ENCODE assay signal across 27 cellular contexts in genomic region chr16:87066695-87067556, GRCh38.
"Had no signal": no experiment of that assay in that cellular context is flagged by ENCODE, and none has a peak within 500 bp of the region (broad histone marks: within the 10 kb centered on the region; RNA-seq: fewer than 3 reads in every experiment).

No MANE protein-coding gene starts in this region.

- H3K4me1 Mint-ChIP-seq: activated CD4-positive, alpha-beta memory T cell treated with anti-CD3 and anti-CD28 coated beads, Interleukin-2, amount 10 ng/mL, durations not matched to agents 7 days and 5 days; activated CD8-positive, alpha-beta memory T cell treated with anti-CD3 and anti-CD28 coated beads, Interleukin-2, amount 10 ng/mL, durations not matched to agents 7 days and 5 days; T-helper 17 cell had no signal

- H3K36me3 Mint-ChIP-seq: activated CD8-positive, alpha-beta memory T cell treated with anti-CD3 and anti-CD28 coated beads, Interleukin-2, amount 10 ng/mL, durations not matched to agents 7 days and 5 days; activated naive CD4-positive, alpha-beta T cell treated with anti-CD3 and anti-CD28 coated beads, Interleukin-2, amount 50 U/mL, for 72 hours; natural killer cell treated with Interleukin-12 subunit alpha and Interleukin-12 subunit beta and Interleukin-15 and Interleukin-18, amount 100 ng/mL, for 72 hours; stimulated activated naive B cell treated with anti-CD40 and anti-IgM and Interleukin-4, amounts not matched to agents 10 μg/mL and 1 μg/mL and 100 μg/mL, for 72 hours had no signal

- H3K4me3 ChIP-seq: esophagus muscularis mucosa, gastrocnemius medialis, right lobe of liver, smooth muscle cell, testis, upper lobe of right lung had no signal

- H3K4me3 Mint-ChIP-seq: activated B cell treated with CpG ODN at 0.5 μM for 24 hours; activated CD4-positive, alpha-beta memory T cell treated with anti-CD3 and anti-CD28 coated beads, Interleukin-2, amount 10 ng/mL, durations not matched to agents 7 days and 5 days; activated CD8-positive, alpha-beta memory T cell treated with anti-CD3 and anti-CD28 coated beads, Interleukin-2, amount 10 ng/mL, durations not matched to agents 7 days and 5 days; natural killer cell treated with Interleukin-12 subunit alpha and Interleukin-12 subunit beta and Interleukin-15 and Interleukin-18, amount 100 ng/mL, for 72 hours; stimulated activated naive B cell treated with anti-CD40 and anti-IgM and Interleukin-4, amounts not matched to agents 10 μg/mL and 1 μg/mL and 100 μg/mL, for 72 hours; T-helper 17 cell had no signal

- DNase-seq: activated B cell treated with CpG ODN at 0.5 μM for 24 hours; activated CD4-positive, alpha-beta memory T cell treated with anti-CD3 and anti-CD28 coated beads, Interleukin-2, amount 10 ng/mL, durations not matched to agents 7 days and 5 days; activated CD4-positive, alpha-beta T cell treated with anti-CD3 and anti-CD28 coated beads for 4 hours; activated CD8-positive, alpha-beta memory T cell treated with anti-CD3 and anti-CD28 coated beads, Interleukin-2, amount 10 ng/mL, durations not matched to agents 7 days and 5 days; activated T-cell treated with anti-CD3 and anti-CD28 coated beads, Interleukin-2, amount 50 U/mL, for 1 hour; aorta; brain microvascular endothelial cell; caudate nucleus; dermis blood vessel endothelial cell; effector memory CD4-positive, alpha-beta T cell; gastrocnemius medialis; hippocampal formation; midbrain; nucleus accumbens; right lobe of liver; stimulated activated CD4-positive, alpha-beta T cell treated with anti-CD3 and anti-CD28 coated beads, Interleukin-15, amount 100 ng/mL, for 24 hours; stimulated activated CD4-positive, alpha-beta T cell treated with anti-CD3 and anti-CD28 coated beads, Interleukin-2, amount 100 ng/mL, for 48 hours; stimulated activated CD8-positive, alpha-beta memory T cell treated with anti-CD3 and anti-CD28 coated beads, Interleukin-4, amount 100 ng/mL, for 48 hours; stimulated activated naive B cell treated with anti-CD40 and anti-IgM and Interleukin-4, amounts not matched to agents 10 μg/mL and 1 μg/mL and 100 μg/mL, for 72 hours; SW 1271; T-helper 17 cell; testis; upper lobe of right lung had no signal

- H3K27me3 ChIP-seq: brain microvascular endothelial cell, right lobe of liver, testis had no signal

- H3K36me3 ChIP-seq: brain microvascular endothelial cell, esophagus muscularis mucosa, gastrocnemius medialis, right lobe of liver, upper lobe of right lung had no signal

- H3K27ac Mint-ChIP-seq: activated B cell treated with CpG ODN at 0.5 μM for 24 hours; activated CD4-positive, alpha-beta memory T cell treated with anti-CD3 and anti-CD28 coated beads, Interleukin-2, amount 10 ng/mL, durations not matched to agents 7 days and 5 days; activated CD8-positive, alpha-beta memory T cell treated with anti-CD3 and anti-CD28 coated beads, Interleukin-2, amount 10 ng/mL, durations not matched to agents 7 days and 5 days; activated naive CD4-positive, alpha-beta T cell treated with anti-CD3 and anti-CD28 coated beads, Interleukin-2, amount 50 U/mL, for 72 hours; natural killer cell treated with Interleukin-12 subunit alpha and Interleukin-12 subunit beta and Interleukin-15 and Interleukin-18, amount 100 ng/mL, for 72 hours; stimulated activated naive B cell treated with anti-CD40 and anti-IgM and Interleukin-4, amounts not matched to agents 10 μg/mL and 1 μg/mL and 100 μg/mL, for 72 hours; T-helper 17 cell had no signal

- H3K9me3 ChIP-seq: esophagus muscularis mucosa, gastrocnemius medialis, right lobe of liver, testis, upper lobe of right lung had no signal

- H3K9me3 Mint-ChIP-seq: activated B cell treated with CpG ODN at 0.5 μM for 24 hours; activated CD4-positive, alpha-beta memory T cell treated with anti-CD3 and anti-CD28 coated beads, Interleukin-2, amount 10 ng/mL, durations not matched to agents 7 days and 5 days; activated naive CD4-positive, alpha-beta T cell treated with anti-CD3 and anti-CD28 coated beads, Interleukin-2, amount 50 U/mL, for 72 hours; natural killer cell treated with Interleukin-12 subunit alpha and Interleukin-12 subunit beta and Interleukin-15 and Interleukin-18, amount 100 ng/mL, for 72 hours; stimulated activated naive B cell treated with anti-CD40 and anti-IgM and Interleukin-4, amounts not matched to agents 10 μg/mL and 1 μg/mL and 100 μg/mL, for 72 hours had no signal

- H3K4me1 ChIP-seq: gastrocnemius medialis, right lobe of liver, testis, upper lobe of right lung had no signal

- ATAC-seq: activated CD8-positive, alpha-beta memory T cell treated with anti-CD3 and anti-CD28 coated beads, Interleukin-2, amount 10 ng/mL, durations not matched to agents 7 days and 5 days; activated naive CD4-positive, alpha-beta T cell treated with anti-CD3 and anti-CD28 coated beads, Interleukin-2, amount 50 U/mL, for 72 hours; gastrocnemius medialis; natural killer cell treated with Interleukin-12 subunit alpha and Interleukin-12 subunit beta and Interleukin-15 and Interleukin-18, amount 100 ng/mL, for 72 hours; right lobe of liver; stimulated activated naive B cell treated with anti-CD40 and anti-IgM and Interleukin-4, amounts not matched to agents 10 μg/mL and 1 μg/mL and 100 μg/mL, for 72 hours; T-helper 17 cell; upper lobe of right lung had no signal

- H3K27ac ChIP-seq: esophagus muscularis mucosa, gastrocnemius medialis, right lobe of liver, testis, upper lobe of right lung had no signal
